ENCODE assay signal across 15 cellular contexts in the genomic region with DNA sequence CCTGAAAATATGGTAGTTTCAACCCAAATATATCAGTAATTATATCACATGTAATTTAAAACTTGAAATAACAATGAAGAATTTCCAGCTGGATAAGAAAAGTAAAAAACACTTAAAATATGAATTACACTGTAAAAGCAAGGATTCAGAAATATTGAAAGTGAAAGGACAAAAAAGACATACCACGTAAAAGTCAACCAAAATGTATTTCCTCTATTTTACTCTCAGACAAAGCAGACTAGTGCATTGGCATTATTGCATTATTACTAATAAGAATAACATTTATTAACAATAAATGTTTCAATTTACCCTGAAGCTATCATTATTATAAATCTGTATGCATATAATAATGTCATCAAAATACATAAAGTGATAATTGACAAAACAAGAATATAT.
A peak's percentile ranks its signal among the peaks of the same experiment; 100 is the strongest.
DNase-seq lines count a peak whose midpoint lies in the region; ATAC-seq and TF ChIP-seq lines count a peak whose summit lies in the region.
"Had no signal": no experiment of that assay in that cellular context is flagged by ENCODE, and none has a peak within 500 bp of the region (broad histone marks: within the 10 kb centered on the region; RNA-seq: fewer than 3 reads in every experiment).

No MANE protein-coding gene starts in this region.

- H3K4me3 ChIP-seq in coronary artery, result no peak overlapping the region
- H3K4me3 ChIP-seq: tibial nerve had no signal

- H3K27me3 Mint-ChIP-seq in central memory CD8-positive, alpha-beta T cell, result no peaks in the 10 kb centered on the region

- TF ChIP-seq CTCF in coronary artery (IDR thresholded peaks at IDR 0.05), result no peak

- no peaks in the 10 kb centered on the region for H3K9me3 Mint-ChIP-seq in central memory CD8-positive, alpha-beta T cell

- peaks cover 2% of the 10 kb centered on the region for H3K36me3 Mint-ChIP-seq in central memory CD8-positive, alpha-beta T cell (ENCODE audit: insufficient read depth)

- DNase-seq in NOMO-1 treated with DMSO at 0.1 percent for 48 hours (lab: John Stamatoyannopoulos, UW; ENCODE audit: unreplicated experiment) (peak; percentile 24), NOMO-1 treated with dmso at 0.1 percent for 144 hours (lab: John Stamatoyannopoulos, UW; ENCODE audit: unreplicated experiment) (no peak), coronary artery (ENCODE audit: low spot score) (no peak), activated gamma-delta T cell (lab: John Stamatoyannopoulos, UW) (no peak)
- no peak for DNase-seq in central memory CD8-positive, alpha-beta T cell (ENCODE audit: low spot score in 2 of 2)
- DNase-seq: activated effector memory CD4-positive, alpha-beta T cell treated with Interleukin-2 at 50 U/mL for 16 hours; DMS153; hippocampal formation; SHP77; small intestine had no signal

- peak overlapping the region; percentile 54 for H3K27ac Mint-ChIP-seq in central memory CD8-positive, alpha-beta T cell (ENCODE audit: low read depth)

- ATAC-seq in GM19452 (IDR thresholded peaks at IDR 0.05; ENCODE audit: unreplicated experiment) (peak; percentile 38), HG03159 (IDR thresholded peaks at IDR 0.05; ENCODE audit: unreplicated experiment) (peak; percentile 52), HG03460 (IDR thresholded peaks at IDR 0.05; ENCODE audit: unreplicated experiment) (no peak)
- ATAC-seq in central memory CD8-positive, alpha-beta T cell (replicated peaks; ENCODE audit: extremely low read depth, poor library complexity, severe bottlenecking), result no peak

- no peak overlapping the region for H3K27ac ChIP-seq in coronary artery
- H3K27ac ChIP-seq: 22Rv1, tibial nerve had no signal

- H3K4me3 Mint-ChIP-seq in central memory CD8-positive, alpha-beta T cell, result peak overlapping the region; percentile 47

- H3K4me1 Mint-ChIP-seq in central memory CD8-positive, alpha-beta T cell, result peaks cover 8% of the 10 kb centered on the region

Comparison
In these comparisons a context has a peak if more than half of its experiments do, and no peak if none do; other contexts are left out.
1. ATAC-seq: peak in GM19452 (single experiment) and HG03159 (single experiment); none in central memory CD8-positive, alpha-beta T cell (single experiment) and HG03460 (single experiment).